1 cellular context compared by ENCODE assay signal in genomic region chr7:67348171-67348570, GRCh38.
TF ChIP-seq lines count a peak whose summit lies in the region.

No MANE protein-coding gene starts in this region.

TF ChIP-seq in HepG2, 621 proteins besides CTCF, POLR2A, EP300 and RAD21 (continued from another document):
- TF ChIP-seq ZNF317 (CRISPR knock-in tag; IDR thresholded peaks at IDR 0.05) (no peak), PHF5A (CRISPR knock-in tag; IDR thresholded peaks at IDR 0.05; ENCODE audit: low read depth, unreplicated experiment) (no peak), TCF12 (IDR thresholded peaks at IDR 0.05) (no peak), TCF12 (CRISPR knock-in tag; IDR thresholded peaks at IDR 0.05) (no peak), YY1 (IDR thresholded peaks at IDR 0.05; ENCODE audit: insufficient read depth, insufficient replicate concordance, low read depth, low read length) (no peak), ZNF362 (CRISPR knock-in tag; IDR thresholded peaks at IDR 0.05; ENCODE audit: borderline replicate concordance) (no peak), REXO4 (CRISPR knock-in tag; IDR thresholded peaks at IDR 0.05; ENCODE audit: borderline replicate concordance) (no peak)
